15 cellular contexts compared by ENCODE assay signal in the genomic region with DNA sequence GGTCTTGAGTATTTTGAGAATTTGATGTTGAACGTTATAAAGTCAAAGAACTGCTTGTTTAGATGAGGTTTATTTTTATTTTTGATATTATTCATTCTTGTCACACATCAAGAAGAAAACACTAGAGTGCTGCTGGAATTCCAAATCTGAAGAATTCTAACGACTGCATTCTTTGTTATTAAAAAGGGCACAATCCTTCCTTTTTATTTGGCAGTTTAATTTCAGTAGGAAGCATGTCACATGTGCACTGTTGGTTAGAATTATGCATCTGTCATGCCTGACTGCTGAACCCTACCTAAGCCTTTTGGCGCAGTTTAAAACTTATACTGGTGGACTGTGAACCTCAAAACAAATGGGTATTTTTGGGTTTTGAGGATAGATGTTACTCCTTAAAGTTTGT. TPM values are rescaled to one million over a fixed set of nuclear protein-coding genes. Genes with fewer than 3 reads are reported as not detected.
DNase-seq lines count a peak whose midpoint lies in the region; ATAC-seq and TF ChIP-seq lines count a peak whose summit lies in the region.
"Had no signal": no experiment of that assay in that cellular context is flagged by ENCODE, and none has a peak within 500 bp of the region (broad histone marks: within the 10 kb centered on the region; RNA-seq: fewer than 3 reads in every experiment).

No MANE protein-coding gene starts in this region.

- no peak for DNase-seq in HEK293T (ENCODE audit: extremely low spot score)
- no peak for DNase-seq in coronary artery (ENCODE audit: low spot score)
- no peak for DNase-seq in GOT3 (lab: John Stamatoyannopoulos, UW)
- no peak for DNase-seq in medulla oblongata (ENCODE audit: extremely low spot score)
- no peak for DNase-seq in amniotic stem cell (lab: John Stamatoyannopoulos, UW)
- DNase-seq: cortex of kidney, heart right ventricle, NCI-H1436, NCI-H510A, PC-3, retina had no signal

- H3K79me2 ChIP-seq in neural cell (replicated peaks; ENCODE audit: insufficient read depth, low read length), result peaks cover 85% of the 10 kb centered on the region

- H3K9ac ChIP-seq in BLaER1 treated with 17β-estradiol and CSF1 and Interleukin-3, amounts not matched to agents 10 nM and 100 nM, result no peak overlapping the region
- peak overlapping the region; percentile 97 for H3K9ac ChIP-seq in neural cell (ENCODE audit: low read length)

- H3K4me3 ChIP-seq in BLaER1 treated with 17β-estradiol and CSF1 and Interleukin-3, amounts not matched to agents 10 nM and 100 nM, result no peak overlapping the region
- H3K4me3 ChIP-seq in coronary artery (peak overlapping the region; percentile 82), neural cell (ENCODE audit: low read length) (peak overlapping the region; percentile 89)

- CTCF ChIA-PET in HEK293T (lab: Yijun Ruan, JAX), result no interaction called here

- ATAC-seq in GM18520 (IDR thresholded peaks at IDR 0.05; ENCODE audit: unreplicated experiment), result no peak
- ATAC-seq: activated T-helper 17 cell treated with anti-CD3 and anti-CD28 coated beads, Interleukin-2, amount 50 U/mL, for 72 hours; heart right ventricle; PC-3 had no signal

- H3K27me3 ChIP-seq in BLaER1 treated with 17β-estradiol and CSF1 and Interleukin-3, amounts not matched to agents 10 nM and 100 nM, result peaks cover 0 to 30% (median 19%) of the 10 kb centered on the region in 11 experiments; a peak in 14 of 22 replicates
- H3K27me3 ChIP-seq in neural cell (ENCODE audit: insufficient read depth, low read depth, low read length), result no peaks in the 10 kb centered on the region

- H4K20me1 ChIP-seq in BLaER1 treated with 17β-estradiol and CSF1 and Interleukin-3, amounts not matched to agents 10 nM and 100 nM, result no peaks in the 10 kb centered on the region; a peak in 1 of 22 replicates
- peaks cover 21% of the 10 kb centered on the region for H4K20me1 ChIP-seq in neural cell (ENCODE audit: insufficient read depth)

- peak overlapping the region in 7 of 11 experiments; percentile 16 to 98 (median 91); a peak in 12 of 22 replicates for H3K4me2 ChIP-seq in BLaER1 treated with 17β-estradiol and CSF1 and Interleukin-3, amounts not matched to agents 10 nM and 100 nM
- peak overlapping the region; percentile 85 for H3K4me2 ChIP-seq in neural cell (ENCODE audit: low read length)

- H2AFZ ChIP-seq in neural cell (ENCODE audit: low read depth, low read length), result no peak overlapping the region

- POLR2A ChIA-PET in HEK293T (lab: Yijun Ruan, JAX), result no interaction called here

- peaks cover 0 to 15% (median 10%) of the 10 kb centered on the region in 11 experiments; a peak in 14 of 22 replicates for H3K9me3 ChIP-seq in BLaER1 treated with 17β-estradiol and CSF1 and Interleukin-3, amounts not matched to agents 10 nM and 100 nM (replicated peaks in 1 of 11)
- H3K9me3 ChIP-seq in neural cell (ENCODE audit: low read length), result no peaks in the 10 kb centered on the region
- H3K9me3 ChIP-seq: heart right ventricle had no signal

- no peaks in the 10 kb centered on the region for H3K9me2 ChIP-seq in neural cell (ENCODE audit: insufficient read depth, low read length)

- TF ChIP-seq CTCF in coronary artery (IDR thresholded peaks at IDR 0.05) (no peak), neural cell (IDR thresholded peaks at IDR 0.05; ENCODE audit: poor library complexity, severe bottlenecking) (no peak)

- TF ChIP-seq RAD21 in neural cell (conservative IDR thresholded peaks at IDR 0.05), result no peak

- H3F3A ChIP-seq in neural cell (ENCODE audit: insufficient read depth, low read length, poor library complexity, severe bottlenecking), result peaks cover 12% of the 10 kb centered on the region

- no peak for TF ChIP-seq EP300 in neural cell (conservative IDR thresholded peaks at IDR 0.05; ENCODE audit: poor library complexity, severe bottlenecking)

- H3K4me1 ChIP-seq in BLaER1 treated with 17β-estradiol and CSF1 and Interleukin-3, amounts not matched to agents 10 nM and 100 nM, result peaks cover 0 to 67% (median 48%) of the 10 kb centered on the region in 10 experiments; a peak in 14 of 20 replicates

- H3K27ac ChIP-seq in BLaER1 treated with 17β-estradiol and CSF1 and Interleukin-3, amounts not matched to agents 10 nM and 100 nM, result no peak overlapping the region
- H3K27ac ChIP-seq in coronary artery (peak overlapping the region; percentile 57 to 99), neural cell (ENCODE audit: low read length) (peak overlapping the region; percentile 94)
- H3K27ac ChIP-seq: heart right ventricle had no signal

- H3K36me3 ChIP-seq in BLaER1 treated with 17β-estradiol and CSF1 and Interleukin-3, amounts not matched to agents 10 nM and 100 nM, result no peaks in the 10 kb centered on the region
- H3K36me3 ChIP-seq in neural cell (ENCODE audit: insufficient read depth, low read length), result peaks cover 3% of the 10 kb centered on the region
- H3K36me3 ChIP-seq: heart right ventricle had no signal

TF ChIP-seq in HEK293T, 16 proteins besides CTCF, POLR2A, EP300 and RAD21:
- TF ChIP-seq CTBP1 (IDR thresholded peaks at IDR 0.05; ENCODE audit: borderline replicate concordance), result peak; percentile 47; the same call in 1 of the 2 replicates
- TF ChIP-seq BHLHE40 (IDR thresholded peaks at IDR 0.05; ENCODE audit: borderline replicate concordance), result peak; percentile 31; the same call in 1 of the 2 replicates
- TF ChIP-seq, protein P1, sequence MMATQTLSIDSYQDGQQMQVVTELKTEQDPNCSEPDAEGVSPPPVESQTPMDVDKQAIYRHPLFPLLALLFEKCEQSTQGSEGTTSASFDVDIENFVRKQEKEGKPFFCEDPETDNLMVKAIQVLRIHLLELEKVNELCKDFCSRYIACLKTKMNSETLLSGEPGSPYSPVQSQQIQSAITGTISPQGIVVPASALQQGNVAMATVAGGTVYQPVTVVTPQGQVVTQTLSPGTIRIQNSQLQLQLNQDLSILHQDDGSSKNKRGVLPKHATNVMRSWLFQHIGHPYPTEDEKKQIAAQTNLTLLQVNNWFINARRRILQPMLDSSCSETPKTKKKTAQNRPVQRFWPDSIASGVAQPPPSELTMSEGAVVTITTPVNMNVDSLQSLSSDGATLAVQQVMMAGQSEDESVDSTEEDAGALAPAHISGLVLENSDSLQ (IDR thresholded peaks at IDR 0.05), result peak; percentile 88
- TF ChIP-seq NFRKB (IDR thresholded peaks at IDR 0.05), result no peak

TF ChIP-seq in neural cell, 6 proteins besides CTCF, POLR2A, EP300 and RAD21:
- peak; percentile 42 for TF ChIP-seq POLR2AphosphoS5 (IDR thresholded peaks at IDR 0.05)
- peak; percentile 43 for TF ChIP-seq SMC3 (conservative IDR thresholded peaks at IDR 0.05; ENCODE audit: poor library complexity)
- TF ChIP-seq EZH2 (IDR thresholded peaks at IDR 0.05; ENCODE audit: borderline replicate concordance, insufficient read depth, low read length, poor library complexity, severe bottlenecking), result no peak
- TF ChIP-seq, protein P2, sequence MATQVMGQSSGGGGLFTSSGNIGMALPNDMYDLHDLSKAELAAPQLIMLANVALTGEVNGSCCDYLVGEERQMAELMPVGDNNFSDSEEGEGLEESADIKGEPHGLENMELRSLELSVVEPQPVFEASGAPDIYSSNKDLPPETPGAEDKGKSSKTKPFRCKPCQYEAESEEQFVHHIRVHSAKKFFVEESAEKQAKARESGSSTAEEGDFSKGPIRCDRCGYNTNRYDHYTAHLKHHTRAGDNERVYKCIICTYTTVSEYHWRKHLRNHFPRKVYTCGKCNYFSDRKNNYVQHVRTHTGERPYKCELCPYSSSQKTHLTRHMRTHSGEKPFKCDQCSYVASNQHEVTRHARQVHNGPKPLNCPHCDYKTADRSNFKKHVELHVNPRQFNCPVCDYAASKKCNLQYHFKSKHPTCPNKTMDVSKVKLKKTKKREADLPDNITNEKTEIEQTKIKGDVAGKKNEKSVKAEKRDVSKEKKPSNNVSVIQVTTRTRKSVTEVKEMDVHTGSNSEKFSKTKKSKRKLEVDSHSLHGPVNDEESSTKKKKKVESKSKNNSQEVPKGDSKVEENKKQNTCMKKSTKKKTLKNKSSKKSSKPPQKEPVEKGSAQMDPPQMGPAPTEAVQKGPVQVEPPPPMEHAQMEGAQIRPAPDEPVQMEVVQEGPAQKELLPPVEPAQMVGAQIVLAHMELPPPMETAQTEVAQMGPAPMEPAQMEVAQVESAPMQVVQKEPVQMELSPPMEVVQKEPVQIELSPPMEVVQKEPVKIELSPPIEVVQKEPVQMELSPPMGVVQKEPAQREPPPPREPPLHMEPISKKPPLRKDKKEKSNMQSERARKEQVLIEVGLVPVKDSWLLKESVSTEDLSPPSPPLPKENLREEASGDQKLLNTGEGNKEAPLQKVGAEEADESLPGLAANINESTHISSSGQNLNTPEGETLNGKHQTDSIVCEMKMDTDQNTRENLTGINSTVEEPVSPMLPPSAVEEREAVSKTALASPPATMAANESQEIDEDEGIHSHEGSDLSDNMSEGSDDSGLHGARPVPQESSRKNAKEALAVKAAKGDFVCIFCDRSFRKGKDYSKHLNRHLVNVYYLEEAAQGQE (IDR thresholded peaks at IDR 0.05; ENCODE audit: borderline replicate concordance), result no peak
- peak; percentile 64 for TF ChIP-seq MXI1 (conservative IDR thresholded peaks at IDR 0.05; ENCODE audit: poor library complexity, severe bottlenecking)
- no peak for TF ChIP-seq TAF1 (IDR thresholded peaks at IDR 0.05; ENCODE audit: low read depth)

RNA-seq across cellular contexts. Expression of gene ID4, which starts 4.0 kb away (rescaled TPM):
- polyA plus RNA-seq in neural cell, result 422 and 506 TPM in 2 replicates
- 731 and 876 TPM in 2 replicates for polyA minus RNA-seq in neural cell

Comparison
In these comparisons a context has a peak if more than half of its experiments do, and no peak if none do; other contexts are left out.
1. H3K27ac ChIP-seq: peak in coronary artery (2 of 2) and neural cell (single experiment); none in BLaER1 treated with 17β-estradiol and CSF1 and Interleukin-3, amounts not matched to agents 10 nM and 100 nM (0 of 11).
2. H3K4me3 ChIP-seq: peak in coronary artery (single experiment) and neural cell (single experiment); none in BLaER1 treated with 17β-estradiol and CSF1 and Interleukin-3, amounts not matched to agents 10 nM and 100 nM (0 of 10).